8 cellular contexts compared by ENCODE assay signal in genomic region chr11:66745356-66746235, GRCh38. TPM values are rescaled to one million over a fixed set of nuclear protein-coding genes. Genes with fewer than 3 reads are reported as not detected.
DNase-seq lines count a peak whose midpoint lies in the region; ATAC-seq and TF ChIP-seq lines count a peak whose summit lies in the region.

No MANE protein-coding gene starts in this region.

- no peaks in the 10 kb centered on the region for H3F3A ChIP-seq in neural cell (ENCODE audit: insufficient read depth, low read length, poor library complexity, severe bottlenecking)

- no peak overlapping the region for H2AFZ ChIP-seq in neural cell (ENCODE audit: low read depth, low read length)

- TF ChIP-seq RAD21 in neural cell (conservative IDR thresholded peaks at IDR 0.05): no peak

- H3K4me3 ChIP-seq in MG63: peak overlapping the region; percentile 71
- H3K4me3 ChIP-seq in epithelial cell of esophagus (ENCODE audit: low read length): peak overlapping the region; percentile 79
- peak overlapping the region; percentile 95 for H3K4me3 ChIP-seq in neural cell (ENCODE audit: low read length)
- peak overlapping the region; percentile 66 for H3K4me3 ChIP-seq in vagina

- no peaks in the 10 kb centered on the region for H3K27me3 Mint-ChIP-seq in Calu3 (ENCODE audit: unreplicated experiment)

- H3K4me3 Mint-ChIP-seq in Calu3 (ENCODE audit: low read depth, unreplicated experiment): peak overlapping the region; percentile 93

- ATAC-seq in GM21515 (IDR thresholded peaks at IDR 0.05; ENCODE audit: unreplicated experiment): peak; percentile 35

- H3K36me3 ChIP-seq in MG63: no peaks in the 10 kb centered on the region
- H3K36me3 ChIP-seq in neural cell (ENCODE audit: insufficient read depth, low read length): no peaks in the 10 kb centered on the region
- no peaks in the 10 kb centered on the region for H3K36me3 ChIP-seq in vagina

- no peak for TF ChIP-seq EP300 in neural cell (conservative IDR thresholded peaks at IDR 0.05; ENCODE audit: poor library complexity, severe bottlenecking)

- no peak for TF ChIP-seq POLR2A in vagina (IDR thresholded peaks at IDR 0.05)

- BruUV-seq in Calu3 (replicated peaks; lab: Mats Ljungman, UMichigan): no TSS peak

- no peaks in the 10 kb centered on the region for H3K9me3 Mint-ChIP-seq in Calu3 (ENCODE audit: low read depth, unreplicated experiment)

- H3K9ac ChIP-seq in neural cell (ENCODE audit: low read length): peak overlapping the region; percentile 87

- TF ChIP-seq CTCF in Calu3 (IDR thresholded peaks at IDR 0.05; ENCODE audit: unreplicated experiment): no peak
- TF ChIP-seq CTCF in epithelial cell of esophagus (IDR thresholded peaks at IDR 0.05; ENCODE audit: insufficient read depth, low read depth, low read length, missing control alignments): no peak
- TF ChIP-seq CTCF in neural cell (IDR thresholded peaks at IDR 0.05; ENCODE audit: poor library complexity, severe bottlenecking): no peak
- no peak for TF ChIP-seq CTCF in vagina (IDR thresholded peaks at IDR 0.05)

- H3K9me3 ChIP-seq in MG63 (no peaks in the 10 kb centered on the region), neural cell (ENCODE audit: low read length) (no peaks in the 10 kb centered on the region), vagina (no peaks in the 10 kb centered on the region)

- H3K4me1 ChIP-seq in vagina: peaks cover 33% of the 10 kb centered on the region

- H3K27me3 ChIP-seq in MG63: no peaks in the 10 kb centered on the region
- H3K27me3 ChIP-seq in neural cell (ENCODE audit: insufficient read depth, low read depth, low read length): no peaks in the 10 kb centered on the region
- no peaks in the 10 kb centered on the region for H3K27me3 ChIP-seq in vagina

- no peaks in the 10 kb centered on the region for H4K20me1 ChIP-seq in neural cell (ENCODE audit: insufficient read depth)

- CTCF ChIA-PET in Calu3 (lab: Charles Lee): interaction anchor here (0.6 to 1.1 kb wide), 2 partner anchors 35 to 108 kb away, joined by 3 to 4 read pairs; partner anchors contain the start of gene RBM4

- H3K4me1 Mint-ChIP-seq in Calu3 (ENCODE audit: low read depth, unreplicated experiment): peaks cover 12% of the 10 kb centered on the region

- peak overlapping the region; percentile 25 for H3K4me2 ChIP-seq in neural cell (ENCODE audit: low read length)

- peaks cover 27% of the 10 kb centered on the region for H3K36me3 Mint-ChIP-seq in Calu3 (ENCODE audit: insufficient read depth, unreplicated experiment)

- intact Hi-C loops in Calu3 (cut with micrococcal nuclease; ENCODE audit: unreplicated experiment) (no loop called here), vagina (cut with DNase I) (no loop called here)

- no peaks in the 10 kb centered on the region for H3K9me2 ChIP-seq in neural cell (ENCODE audit: insufficient read depth, low read length)

- H3K79me2 ChIP-seq in neural cell (replicated peaks; ENCODE audit: insufficient read depth, low read length): peaks cover 9% of the 10 kb centered on the region

- no peak overlapping the region for H3K27ac ChIP-seq in neural cell (ENCODE audit: low read length)
- peak overlapping the region; percentile 71 for H3K27ac ChIP-seq in vagina

- DNase-seq in Calu3 (peak; percentile 44), MG63 (peak; percentile 32), epithelial cell of esophagus (ENCODE audit: low read depth) (peak; percentile 68), vagina (ENCODE audit: extremely low spot score in 2 of 2) (no peak), foreskin melanocyte (no peak)
- peak; percentile 56 to 64 for DNase-seq in activated CD4-positive, alpha-beta T cell treated with anti-CD3 and anti-CD28 coated beads, Interleukin-2, amount 50 U/mL, for 48 hours

- H3K27ac Mint-ChIP-seq in Calu3 (ENCODE audit: unreplicated experiment): peak overlapping the region; percentile 73

TF ChIP-seq in neural cell, 6 proteins besides CTCF, POLR2A, EP300 and RAD21:
- TF ChIP-seq POLR2AphosphoS5 (IDR thresholded peaks at IDR 0.05) (no peak), SMC3 (conservative IDR thresholded peaks at IDR 0.05; ENCODE audit: poor library complexity) (no peak), TAF1 (IDR thresholded peaks at IDR 0.05; ENCODE audit: low read depth) (no peak)

RNA-seq across cellular contexts. Expression of gene SPTBN2, which starts 16.6 kb away (rescaled TPM):
- 41.3 and 46.3 TPM in 2 replicates for total RNA-seq in Calu3 (2022)
- 20.0 and 25.8 TPM in 2 replicates for total RNA-seq in MG63 (2014; rRNA removed; shearing (Covaris generic); ENCODE audit: low replicate concordance)
- 159 and 219 TPM in 2 replicates for polyA plus RNA-seq in neural cell
- polyA minus RNA-seq in neural cell: 303 and 334 TPM in 2 replicates
- total RNA-seq in vagina: 117 TPM

Comparison
In these comparisons a context has a peak if more than half of its experiments do, and no peak if none do; other contexts are left out.
1. DNase-seq: peak in Calu3 (single experiment), MG63 (single experiment), activated CD4-positive, alpha-beta T cell treated with anti-CD3 and anti-CD28 coated beads, Interleukin-2, amount 50 U/mL, for 48 hours (2 of 2) and epithelial cell of esophagus (single experiment); none in vagina (0 of 2) and foreskin melanocyte (single experiment).
2. Peak in every context shown above with its lines, with median percentiles within 50 percentile points of each other: H3K4me3 ChIP-seq.